Comparison of ENCODE assay signal across 17 cellular contexts in the genomic region with DNA sequence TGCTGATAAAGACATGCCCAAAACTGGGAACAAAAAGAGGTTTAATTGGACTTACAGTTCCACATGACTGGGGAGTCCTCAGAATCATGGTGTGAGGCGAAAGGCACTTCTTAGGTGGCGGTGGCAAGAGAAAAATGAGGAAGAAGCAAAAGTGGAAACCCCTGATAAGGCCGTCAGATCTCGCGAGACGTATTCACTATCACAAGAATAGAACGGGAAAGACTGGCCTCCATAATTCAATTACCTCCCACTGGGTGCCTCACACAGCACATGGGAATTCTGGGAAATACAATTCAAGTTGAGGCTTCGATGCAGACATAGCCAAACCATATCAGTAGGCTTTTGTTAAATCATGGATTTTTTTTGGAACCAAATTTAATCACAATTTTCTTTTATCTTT. TPM values are rescaled to one million over a fixed set of nuclear protein-coding genes. Genes with fewer than 3 reads are reported as not detected.
A peak's percentile ranks its signal among the peaks of the same experiment; 100 is the strongest.
DNase-seq lines count a peak whose midpoint lies in the region; ATAC-seq and TF ChIP-seq lines count a peak whose summit lies in the region.
"Had no signal": no experiment of that assay in that cellular context is flagged by ENCODE, and none has a peak within 500 bp of the region (broad histone marks: within the 10 kb centered on the region; RNA-seq: fewer than 3 reads in every experiment).

No MANE protein-coding gene starts in this region.

- H2AFZ ChIP-seq in MM.1S (ENCODE audit: low read length) = no peak overlapping the region

- DNase-seq in activated CD4-positive, alpha-beta T cell treated with anti-CD3 and anti-CD28 coated beads, Interleukin-2, amount 10 ng/mL, durations not matched to agents 7 days and 5 days = no peak
- DNase-seq in activated CD4-positive, alpha-beta T cell treated with anti-CD3 and anti-CD28 coated beads, Interleukin-2, amount 50 U/mL, for 48 hours = no peak
- no peak for DNase-seq in MM.1S
- no peak for DNase-seq in NCI-H446 (lab: John Stamatoyannopoulos, UW)
- DNase-seq: dermis blood vessel endothelial cell; left cardiac atrium; MG63; NCI-H1694; stimulated activated CD4-positive, alpha-beta T cell treated with anti-CD3 and anti-CD28 coated beads, Interleukin-12 subunit alpha, Interleukin-12 subunit beta, amount 100 ng/mL, for 4 hours; transverse colon had no signal

- peaks cover 87% of the 10 kb centered on the region for H3K4me1 Mint-ChIP-seq in activated CD4-positive, alpha-beta T cell treated with anti-CD3 and anti-CD28 coated beads, Interleukin-2, amount 10 ng/mL, durations not matched to agents 7 days and 5 days
- H3K4me1 Mint-ChIP-seq in activated naive CD8-positive, alpha-beta T cell (ENCODE audit: low read depth) = peaks cover 90% of the 10 kb centered on the region

- CTCF ChIA-PET in activated CD4-positive, alpha-beta T cell treated with anti-CD3 and anti-CD28 coated beads, Interleukin-2, amount 10 ng/mL, durations not matched to agents 7 days and 5 days (lab: Charles Lee) = interaction anchor here (1.2 kb wide), 1 partner anchor 13 kb away, joined by 3 read pairs; no protein-coding TSS in a partner anchor

- H3K4me3 Mint-ChIP-seq in activated CD4-positive, alpha-beta T cell treated with anti-CD3 and anti-CD28 coated beads, Interleukin-2, amount 10 ng/mL, durations not matched to agents 7 days and 5 days = peak overlapping the region; percentile 73
- H3K4me3 Mint-ChIP-seq in activated naive CD8-positive, alpha-beta T cell = peak overlapping the region; percentile 51

- H3K27me3 ChIP-seq in MM.1S (replicated peaks; ENCODE audit: insufficient read depth, low read length) (no peaks in the 10 kb centered on the region), neutrophil (no peaks in the 10 kb centered on the region)
- H3K27me3 ChIP-seq: MG63, transverse colon had no signal

- H3K36me3 ChIP-seq in MM.1S (replicated peaks; ENCODE audit: insufficient read depth, low read length) = peaks cover 25% of the 10 kb centered on the region; the same call in 1 of the 2 replicates
- H3K36me3 ChIP-seq in neutrophil = peaks cover 77% of the 10 kb centered on the region

- H3K27me3 Mint-ChIP-seq in activated CD4-positive, alpha-beta T cell treated with anti-CD3 and anti-CD28 coated beads, Interleukin-2, amount 10 ng/mL, durations not matched to agents 7 days and 5 days = no peaks in the 10 kb centered on the region
- no peaks in the 10 kb centered on the region for H3K27me3 Mint-ChIP-seq in activated naive CD8-positive, alpha-beta T cell

- H4K20me1 ChIP-seq in MM.1S (ENCODE audit: insufficient read depth, low read length) = no peaks in the 10 kb centered on the region

- H3K9me2 ChIP-seq in MM.1S (replicated peaks; ENCODE audit: insufficient read depth, low read length) = no peaks in the 10 kb centered on the region

- H3K79me2 ChIP-seq in MM.1S (ENCODE audit: low read length) = peaks cover 7% of the 10 kb centered on the region; the same call in 1 of the 2 replicates

- peaks cover 34% of the 10 kb centered on the region for H3F3A ChIP-seq in MM.1S (ENCODE audit: insufficient read depth, low read length)

- no peaks in the 10 kb centered on the region for H3K9me3 ChIP-seq in MM.1S (replicated peaks; ENCODE audit: insufficient read depth, low read length)
- no peaks in the 10 kb centered on the region for H3K9me3 ChIP-seq in neutrophil
- H3K9me3 ChIP-seq: HAP-1, MG63, transverse colon had no signal

- H3K9ac ChIP-seq in MM.1S (ENCODE audit: low read length) = no peak overlapping the region

- no peak for TF ChIP-seq CTCF in MM.1S (IDR thresholded peaks at IDR 0.05; ENCODE audit: low read length)
- TF ChIP-seq CTCF in neutrophil (IDR thresholded peaks at IDR 0.05) = no peak

- ATAC-seq in GM21447 (IDR thresholded peaks at IDR 0.05; ENCODE audit: unreplicated experiment) = no peak
- ATAC-seq in HG03378 (IDR thresholded peaks at IDR 0.05; ENCODE audit: unreplicated experiment) = no peak
- ATAC-seq: left cardiac atrium, SK-N-SH treated with all-trans-retinoic acid at 6 μM for 48 hours had no signal

- peaks cover 91% of the 10 kb centered on the region for H3K36me3 Mint-ChIP-seq in activated CD4-positive, alpha-beta T cell treated with anti-CD3 and anti-CD28 coated beads, Interleukin-2, amount 10 ng/mL, durations not matched to agents 7 days and 5 days (ENCODE audit: low read depth)
- H3K36me3 Mint-ChIP-seq in activated naive CD8-positive, alpha-beta T cell = peaks cover 33% of the 10 kb centered on the region

- H3K4me1 ChIP-seq in MM.1S (ENCODE audit: low read length) (peaks cover 36% of the 10 kb centered on the region), neutrophil (ENCODE audit: control insufficient read depth in 1 of 2, insufficient read depth in 1 of 2, low read depth in 1 of 2, low read length in 1 of 2) (peaks cover 41 to 60% of the 10 kb centered on the region in 2 experiments)
- H3K4me1 ChIP-seq: HAP-1 had no signal

- H3K4me3 ChIP-seq in MM.1S (ENCODE audit: low read length) (no peak overlapping the region), neutrophil (ENCODE audit: low read depth in 1 of 2, low read length in 1 of 2) (peak overlapping the region in 1 of 2 experiments; percentile 23)
- H3K4me3 ChIP-seq: HAP-1, MG63, transverse colon had no signal

- H3K9me3 Mint-ChIP-seq in activated CD4-positive, alpha-beta T cell treated with anti-CD3 and anti-CD28 coated beads, Interleukin-2, amount 10 ng/mL, durations not matched to agents 7 days and 5 days = peaks cover 2% of the 10 kb centered on the region
- H3K9me3 Mint-ChIP-seq in activated naive CD8-positive, alpha-beta T cell (ENCODE audit: low read depth) = no peaks in the 10 kb centered on the region

- POLR2A ChIA-PET in activated CD4-positive, alpha-beta T cell treated with anti-CD3 and anti-CD28 coated beads, Interleukin-2, amount 10 ng/mL, durations not matched to agents 7 days and 5 days (lab: Charles Lee) = no interaction called here

- H3K27ac ChIP-seq in MM.1S (ENCODE audit: low read length) (peak overlapping the region; percentile 88; the same call in 1 of the 2 replicates), neutrophil (peak overlapping the region; percentile 85)
- H3K27ac ChIP-seq: VCaP had no signal

- H3K27ac Mint-ChIP-seq in activated CD4-positive, alpha-beta T cell treated with anti-CD3 and anti-CD28 coated beads, Interleukin-2, amount 10 ng/mL, durations not matched to agents 7 days and 5 days = peak overlapping the region; percentile 96
- H3K27ac Mint-ChIP-seq in activated naive CD8-positive, alpha-beta T cell = peak overlapping the region; percentile 94

- H3K4me2 ChIP-seq in MM.1S (ENCODE audit: low read depth, low read length) = peak overlapping the region; percentile 66

RNA-seq across cellular contexts. Expression of a gene that starts 24.4 kb away (rescaled TPM):
- total RNA-seq in activated CD4-positive, alpha-beta T cell treated with anti-CD3 and anti-CD28 coated beads, Interleukin-2, amount 10 ng/mL, durations not matched to agents 7 days and 5 days = 100 to 1,000 TPM; 178 to 188 TPM

RNA-seq across cellular contexts. Expression of a gene that starts 44.4 kb away (rescaled TPM):
- 10 to 100 TPM; 57.9 to 61.3 TPM for total RNA-seq in activated CD4-positive, alpha-beta T cell treated with anti-CD3 and anti-CD28 coated beads, Interleukin-2, amount 10 ng/mL, durations not matched to agents 7 days and 5 days
